24 cellular contexts compared by ENCODE assay signal in the genomic region with DNA sequence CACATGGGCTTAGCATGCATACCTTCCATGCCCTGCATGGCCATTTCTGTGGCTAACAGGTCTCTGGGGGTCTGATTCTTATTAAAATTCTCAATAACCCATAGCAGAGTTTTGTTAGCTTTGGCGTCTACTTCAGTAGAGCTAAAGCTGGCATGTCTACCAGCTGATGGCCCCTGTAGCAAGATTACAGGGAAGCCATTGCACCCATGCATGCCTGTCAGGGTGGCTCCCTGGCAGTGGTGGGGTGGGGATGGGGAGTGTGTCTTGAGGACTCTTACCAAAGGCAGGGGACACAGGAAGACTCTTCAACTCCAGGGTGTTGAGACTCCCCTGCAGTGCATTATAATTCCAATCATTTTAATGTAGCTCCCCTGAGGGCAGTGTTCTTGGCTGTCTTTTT. TPM values are rescaled to one million over a fixed set of nuclear protein-coding genes. Genes with fewer than 3 reads are reported as not detected.
"Had no signal": no experiment of that assay in that cellular context is flagged by ENCODE, and none has a peak within 500 bp of the region (broad histone marks: within the 10 kb centered on the region; RNA-seq: fewer than 3 reads in every experiment).

No MANE protein-coding gene starts in this region.

- H3K27ac ChIP-seq: neural progenitor cell, parathyroid adenoma, stomach, thyroid gland, vagina had no signal

- H3K9ac ChIP-seq: neural progenitor cell, parathyroid adenoma had no signal

- H3K4me3 Mint-ChIP-seq: effector memory CD8-positive, alpha-beta T cell; immature natural killer cell; naive thymus-derived CD4-positive, alpha-beta T cell; nephron; neural progenitor cell; stimulated activated effector memory CD8-positive, alpha-beta T cell treated with anti-CD3 and anti-CD28 coated beads, Interleukin-12 subunit alpha, Interleukin-12 subunit beta, amount 100 ng/mL, for 72 hours had no signal

- H3K36me3 Mint-ChIP-seq: immature natural killer cell; naive thymus-derived CD4-positive, alpha-beta T cell; neural progenitor cell; stimulated activated effector memory CD8-positive, alpha-beta T cell treated with anti-CD3 and anti-CD28 coated beads, Interleukin-12 subunit alpha, Interleukin-12 subunit beta, amount 100 ng/mL, for 72 hours had no signal

- DNase-seq: dermis blood vessel endothelial cell; effector memory CD8-positive, alpha-beta T cell; hypothalamus; immature natural killer cell; mesenchymal stem cell; midbrain; naive thymus-derived CD4-positive, alpha-beta T cell; right cardiac atrium; sigmoid colon; stimulated activated CD4-positive, alpha-beta T cell treated with anti-CD3 and anti-CD28 coated beads, Interleukin-2, amount 100 ng/mL, for 24 hours; stimulated activated CD4-positive, alpha-beta T cell treated with anti-CD3 and anti-CD28 coated beads, Interleukin-4, amount 100 ng/mL, for 24 hours; stimulated activated naive CD4-positive, alpha-beta T cell treated with Interleukin-2 at 50 U/mL for 16 hours; stomach; thyroid gland; trophoblast cell had no signal

- H2AFZ ChIP-seq: neural progenitor cell, parathyroid adenoma had no signal

- H3K4me1 Mint-ChIP-seq: immature natural killer cell; stimulated activated effector memory CD8-positive, alpha-beta T cell treated with anti-CD3 and anti-CD28 coated beads, Interleukin-12 subunit alpha, Interleukin-12 subunit beta, amount 100 ng/mL, for 72 hours had no signal

- ATAC-seq: effector memory CD8-positive, alpha-beta T cell; naive thymus-derived CD4-positive, alpha-beta T cell; right cardiac atrium; stimulated activated effector memory CD8-positive, alpha-beta T cell treated with anti-CD3 and anti-CD28 coated beads, Interleukin-12 subunit alpha, Interleukin-12 subunit beta, amount 100 ng/mL, for 72 hours had no signal

- H3K27ac Mint-ChIP-seq: effector memory CD8-positive, alpha-beta T cell; immature natural killer cell; naive thymus-derived CD4-positive, alpha-beta T cell; nephron; neural progenitor cell; progenitor cell of endocrine pancreas; stimulated activated effector memory CD8-positive, alpha-beta T cell treated with anti-CD3 and anti-CD28 coated beads, Interleukin-12 subunit alpha, Interleukin-12 subunit beta, amount 100 ng/mL, for 72 hours had no signal

- H3K9me3 ChIP-seq: sigmoid colon, stomach, thyroid gland, vagina had no signal

- H3K27me3 ChIP-seq: sigmoid colon, thyroid gland, vagina had no signal

- H3K4me3 ChIP-seq: neural progenitor cell, sigmoid colon, stomach, thyroid gland, vagina had no signal

- H3K79me2 ChIP-seq: parathyroid adenoma had no signal

- H3K9me3 Mint-ChIP-seq: effector memory CD8-positive, alpha-beta T cell; immature natural killer cell; naive thymus-derived CD4-positive, alpha-beta T cell; nephron; neural progenitor cell; stimulated activated effector memory CD8-positive, alpha-beta T cell treated with anti-CD3 and anti-CD28 coated beads, Interleukin-12 subunit alpha, Interleukin-12 subunit beta, amount 100 ng/mL, for 72 hours had no signal

RNA-seq across cellular contexts. Expression of a gene that starts 4.7 kb away (rescaled TPM):
- total RNA-seq: dermis blood vessel endothelial cell; fibroblast of villous mesenchyme; lung microvascular endothelial cell; naive thymus-derived CD4-positive, alpha-beta T cell; progenitor cell of endocrine pancreas; subcutaneous adipose tissue had no signal
